Comparison of ENCODE assay signal across 1 cellular context in the genomic region with DNA sequence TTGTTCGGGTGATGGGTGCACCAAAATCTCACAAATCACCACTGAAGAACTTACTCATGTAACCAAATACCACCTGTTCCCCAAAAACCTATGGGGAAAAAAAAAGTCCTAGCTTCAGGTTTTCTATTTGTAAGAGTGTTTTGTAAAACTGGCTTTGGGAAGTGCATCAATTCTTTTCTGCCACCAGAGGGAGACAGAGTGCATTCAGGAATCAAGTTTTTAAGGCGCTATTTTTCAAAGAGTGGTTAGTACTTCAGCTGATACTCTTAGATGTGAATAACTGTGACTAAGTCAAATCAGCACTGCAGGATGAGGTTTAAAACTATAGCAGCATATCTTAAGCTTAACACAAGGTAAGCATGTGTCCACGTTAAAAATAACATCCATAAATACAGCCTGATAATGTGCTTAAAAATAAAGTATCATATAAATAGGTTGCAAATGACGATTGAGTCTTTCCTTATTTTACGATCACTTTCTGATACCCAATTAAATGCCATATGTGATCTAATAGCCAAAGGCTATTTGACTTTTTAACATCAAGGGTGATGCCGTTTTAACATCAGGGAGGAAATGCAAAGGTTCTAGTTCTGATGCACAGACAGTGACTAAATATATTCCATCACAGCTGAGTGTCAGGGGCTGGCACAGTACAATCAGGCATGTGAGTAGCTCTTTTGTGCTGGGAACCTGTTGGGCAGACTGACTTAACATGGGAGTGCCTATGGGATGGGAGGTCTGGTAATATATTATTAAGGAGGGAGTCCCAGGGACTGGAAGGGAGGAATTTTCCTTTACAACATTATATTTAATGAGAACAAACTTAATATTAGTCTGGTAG.
A peak's percentile ranks its signal among the peaks of the same experiment; 100 is the strongest.
TF ChIP-seq lines count a peak whose summit lies in the region.

No MANE protein-coding gene starts in this region.

TF ChIP-seq in K562, 482 proteins besides CTCF, POLR2A, EP300 and RAD21 (continued from another document):
- TF ChIP-seq, protein P1, sequence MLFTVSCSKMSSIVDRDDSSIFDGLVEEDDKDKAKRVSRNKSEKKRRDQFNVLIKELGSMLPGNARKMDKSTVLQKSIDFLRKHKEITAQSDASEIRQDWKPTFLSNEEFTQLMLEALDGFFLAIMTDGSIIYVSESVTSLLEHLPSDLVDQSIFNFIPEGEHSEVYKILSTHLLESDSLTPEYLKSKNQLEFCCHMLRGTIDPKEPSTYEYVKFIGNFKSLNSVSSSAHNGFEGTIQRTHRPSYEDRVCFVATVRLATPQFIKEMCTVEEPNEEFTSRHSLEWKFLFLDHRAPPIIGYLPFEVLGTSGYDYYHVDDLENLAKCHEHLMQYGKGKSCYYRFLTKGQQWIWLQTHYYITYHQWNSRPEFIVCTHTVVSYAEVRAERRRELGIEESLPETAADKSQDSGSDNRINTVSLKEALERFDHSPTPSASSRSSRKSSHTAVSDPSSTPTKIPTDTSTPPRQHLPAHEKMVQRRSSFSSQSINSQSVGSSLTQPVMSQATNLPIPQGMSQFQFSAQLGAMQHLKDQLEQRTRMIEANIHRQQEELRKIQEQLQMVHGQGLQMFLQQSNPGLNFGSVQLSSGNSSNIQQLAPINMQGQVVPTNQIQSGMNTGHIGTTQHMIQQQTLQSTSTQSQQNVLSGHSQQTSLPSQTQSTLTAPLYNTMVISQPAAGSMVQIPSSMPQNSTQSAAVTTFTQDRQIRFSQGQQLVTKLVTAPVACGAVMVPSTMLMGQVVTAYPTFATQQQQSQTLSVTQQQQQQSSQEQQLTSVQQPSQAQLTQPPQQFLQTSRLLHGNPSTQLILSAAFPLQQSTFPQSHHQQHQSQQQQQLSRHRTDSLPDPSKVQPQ (CRISPR knock-in tag; IDR thresholded peaks at IDR 0.05; ENCODE audit: borderline replicate concordance): no peak
- TF ChIP-seq CBX5 (IDR thresholded peaks at IDR 0.05; ENCODE audit: borderline replicate concordance, low read depth) (no peak), NR2C1 (IDR thresholded peaks at IDR 0.05) (no peak), NR2C1 (tag; IDR thresholded peaks at IDR 0.05) (no peak), ZNF384 (IDR thresholded peaks at IDR 0.05; ENCODE audit: low read depth, low read length) (no peak), MAFG (tag; conservative IDR thresholded peaks at IDR 0.05) (no peak), ZFP36 (IDR thresholded peaks at IDR 0.05; ENCODE audit: low read depth, low read length, partially characterized antibody) (peak; percentile 19), SMC3 (conservative IDR thresholded peaks at IDR 0.05; ENCODE audit: insufficient read depth, low read depth, low read length) (peak; percentile 54), ZNF77 (CRISPR knock-in tag; IDR thresholded peaks at IDR 0.05) (no peak), POLR2H (tag; IDR thresholded peaks at IDR 0.05; ENCODE audit: low read depth) (no peak), U2AF1 (optimal IDR thresholded peaks at IDR 0.05; ENCODE audit: low read depth, low read length) (no peak), ZBTB7A (IDR thresholded peaks at IDR 0.05; ENCODE audit: borderline replicate concordance, control insufficient read depth, low read depth, low read length) (no peak), NCOA6 (IDR thresholded peaks at IDR 0.05) (no peak), ZNF699 (CRISPR knock-in tag; IDR thresholded peaks at IDR 0.05; ENCODE audit: insufficient replicate concordance) (no peak)
- TF ChIP-seq, protein P2, sequence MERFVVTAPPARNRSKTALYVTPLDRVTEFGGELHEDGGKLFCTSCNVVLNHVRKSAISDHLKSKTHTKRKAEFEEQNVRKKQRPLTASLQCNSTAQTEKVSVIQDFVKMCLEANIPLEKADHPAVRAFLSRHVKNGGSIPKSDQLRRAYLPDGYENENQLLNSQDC (CRISPR knock-in tag; IDR thresholded peaks at IDR 0.05): no peak
- TF ChIP-seq, protein P3, sequence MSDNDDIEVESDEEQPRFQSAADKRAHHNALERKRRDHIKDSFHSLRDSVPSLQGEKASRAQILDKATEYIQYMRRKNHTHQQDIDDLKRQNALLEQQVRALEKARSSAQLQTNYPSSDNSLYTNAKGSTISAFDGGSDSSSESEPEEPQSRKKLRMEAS (CRISPR knock-in tag; IDR thresholded peaks at IDR 0.05): no peak
- TF ChIP-seq, protein P4, sequence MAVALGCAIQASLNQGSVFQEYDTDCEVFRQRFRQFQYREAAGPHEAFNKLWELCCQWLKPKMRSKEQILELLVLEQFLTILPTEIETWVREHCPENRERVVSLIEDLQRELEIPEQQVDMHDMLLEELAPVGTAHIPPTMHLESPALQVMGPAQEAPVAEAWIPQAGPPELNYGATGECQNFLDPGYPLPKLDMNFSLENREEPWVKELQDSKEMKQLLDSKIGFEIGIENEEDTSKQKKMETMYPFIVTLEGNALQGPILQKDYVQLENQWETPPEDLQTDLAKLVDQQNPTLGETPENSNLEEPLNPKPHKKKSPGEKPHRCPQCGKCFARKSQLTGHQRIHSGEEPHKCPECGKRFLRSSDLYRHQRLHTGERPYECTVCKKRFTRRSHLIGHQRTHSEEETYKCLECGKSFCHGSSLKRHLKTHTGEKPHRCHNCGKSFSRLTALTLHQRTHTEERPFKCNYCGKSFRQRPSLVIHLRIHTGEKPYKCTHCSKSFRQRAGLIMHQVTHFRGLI (CRISPR knock-in tag; IDR thresholded peaks at IDR 0.05): no peak
- TF ChIP-seq, protein P5, sequence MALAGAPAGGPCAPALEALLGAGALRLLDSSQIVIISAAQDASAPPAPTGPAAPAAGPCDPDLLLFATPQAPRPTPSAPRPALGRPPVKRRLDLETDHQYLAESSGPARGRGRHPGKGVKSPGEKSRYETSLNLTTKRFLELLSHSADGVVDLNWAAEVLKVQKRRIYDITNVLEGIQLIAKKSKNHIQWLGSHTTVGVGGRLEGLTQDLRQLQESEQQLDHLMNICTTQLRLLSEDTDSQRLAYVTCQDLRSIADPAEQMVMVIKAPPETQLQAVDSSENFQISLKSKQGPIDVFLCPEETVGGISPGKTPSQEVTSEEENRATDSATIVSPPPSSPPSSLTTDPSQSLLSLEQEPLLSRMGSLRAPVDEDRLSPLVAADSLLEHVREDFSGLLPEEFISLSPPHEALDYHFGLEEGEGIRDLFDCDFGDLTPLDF (CRISPR knock-in tag; IDR thresholded peaks at IDR 0.05): no peak
- TF ChIP-seq, protein P6, sequence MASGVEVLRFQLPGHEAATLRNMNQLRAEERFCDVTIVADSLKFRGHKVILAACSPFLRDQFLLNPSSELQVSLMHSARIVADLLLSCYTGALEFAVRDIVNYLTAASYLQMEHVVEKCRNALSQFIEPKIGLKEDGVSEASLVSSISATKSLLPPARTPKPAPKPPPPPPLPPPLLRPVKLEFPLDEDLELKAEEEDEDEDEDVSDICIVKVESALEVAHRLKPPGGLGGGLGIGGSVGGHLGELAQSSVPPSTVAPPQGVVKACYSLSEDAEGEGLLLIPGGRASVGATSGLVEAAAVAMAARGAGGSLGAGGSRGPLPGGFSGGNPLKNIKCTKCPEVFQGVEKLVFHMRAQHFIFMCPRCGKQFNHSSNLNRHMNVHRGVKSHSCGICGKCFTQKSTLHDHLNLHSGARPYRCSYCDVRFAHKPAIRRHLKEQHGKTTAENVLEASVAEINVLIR (CRISPR knock-in tag; IDR thresholded peaks at IDR 0.05): no peak
